Comparison of ENCODE assay signal across 8 cellular contexts in genomic region chr5:139651863-139652787, GRCh38. TPM values are rescaled to one million over a fixed set of nuclear protein-coding genes. Genes with fewer than 3 reads are reported as not detected.
DNase-seq lines count a peak whose midpoint lies in the region; ATAC-seq and TF ChIP-seq lines count a peak whose summit lies in the region.

No MANE protein-coding gene starts in this region.

- TF ChIP-seq CTCF in KMS-11 (conservative IDR thresholded peaks at IDR 0.05; ENCODE audit: low read depth, low read length): no peak
- TF ChIP-seq CTCF in activated B cell treated with CpG ODN at 0.5 μM for 24 hours (IDR thresholded peaks at IDR 0.05): no peak
- peak in 4 of 56 donors; percentile 20 to 32 (median 26) for TF ChIP-seq CTCF in dorsolateral prefrontal cortex (IDR thresholded peaks at IDR 0.05 in 54 of 56, conservative IDR thresholded peaks at IDR 0.05 in 2 of 56; ENCODE audit: low read depth in 1 of 56, partially characterized antibody in 56 of 56)
- TF ChIP-seq CTCF in left lung (IDR thresholded peaks at IDR 0.05): no peak

- peaks cover 44% of the 10 kb centered on the region; the same call in 1 of the 2 replicates for H4K20me1 ChIP-seq in KMS-11 (ENCODE audit: insufficient read depth)

- intact Hi-C loops in activated B cell treated with CpG ODN at 0.5 μM for 24 hours (cut with micrococcal nuclease): loop anchor here (2.0 kb wide), 1 partner anchor 95 kb away; no protein-coding TSS in a partner anchor
- intact Hi-C loops in dorsolateral prefrontal cortex (cut with DNase I): loop anchor here in 1 of 2 donors (2.0 kb wide), 2 partner anchors 15 to 25 kb away; no protein-coding TSS in a partner anchor
- intact Hi-C loops in left lung (cut with DNase I): no loop called here

- DNase-seq in GM04503 (ENCODE audit: low read depth) (peak; percentile 65), activated B cell treated with CpG ODN at 0.5 μM for 24 hours (peak; percentile 91), dorsolateral prefrontal cortex (peak; percentile 81 to 97 (median 94)), left lung (peak; percentile 87 to 88)
- DNase-seq in stimulated activated CD4-positive, alpha-beta T cell treated with anti-CD3 and anti-CD28 coated beads, Interleukin-4, amount 100 ng/mL, for 1 hour: peak; percentile 57

- H3K27me3 Mint-ChIP-seq in activated B cell treated with CpG ODN at 0.5 μM for 24 hours: no peaks in the 10 kb centered on the region

- H3K9me3 ChIP-seq in left lung: no peaks in the 10 kb centered on the region

- ATAC-seq in GM21786 (IDR thresholded peaks at IDR 0.05; ENCODE audit: unreplicated experiment) (peak; percentile 36), activated B cell treated with CpG ODN at 0.5 μM for 24 hours (ENCODE audit: low read depth) (peak; percentile 56), left lung (peak; percentile 54), HG03139 (IDR thresholded peaks at IDR 0.05; ENCODE audit: unreplicated experiment) (no peak)

- H3K4me2 ChIP-seq in KMS-11: peak overlapping the region; percentile 88

- H3K4me1 ChIP-seq in KMS-11 (ENCODE audit: low read depth, poor library complexity, severe bottlenecking) (peaks cover 60% of the 10 kb centered on the region), left lung (peaks cover 45 to 92% of the 10 kb centered on the region in 2 donors)

- peak overlapping the region; percentile 85 for H3K27ac Mint-ChIP-seq in activated B cell treated with CpG ODN at 0.5 μM for 24 hours

- peaks cover 17% of the 10 kb centered on the region for H3K36me3 Mint-ChIP-seq in activated B cell treated with CpG ODN at 0.5 μM for 24 hours (ENCODE audit: low read depth)

- no peaks in the 10 kb centered on the region for H3K9me3 Mint-ChIP-seq in activated B cell treated with CpG ODN at 0.5 μM for 24 hours

- H3K27ac ChIP-seq in KMS-11: peak overlapping the region; percentile 69; the same call in 1 of the 2 replicates
- peak overlapping the region; percentile 90 to 100 (median 99) for H3K27ac ChIP-seq in dorsolateral prefrontal cortex
- peak overlapping the region; percentile 38 to 87 for H3K27ac ChIP-seq in left lung

- H3K4me3 ChIP-seq in KMS-11 (IDR thresholded peaks at IDR 0.05; ENCODE audit: insufficient read depth, low read depth, low read length) (no peak overlapping the region), dorsolateral prefrontal cortex (peak overlapping the region; percentile 16 to 99 (median 94)), left lung (no peak overlapping the region)

- H2AFZ ChIP-seq in KMS-11 (ENCODE audit: low read depth): no peak overlapping the region

- H3K36me3 ChIP-seq in KMS-11 (ENCODE audit: insufficient read depth): no peaks in the 10 kb centered on the region
- H3K36me3 ChIP-seq in left lung: no peaks in the 10 kb centered on the region

- peaks cover 84% of the 10 kb centered on the region for H3K79me2 ChIP-seq in KMS-11 (ENCODE audit: insufficient read depth, low read depth)

- H3K4me1 Mint-ChIP-seq in activated B cell treated with CpG ODN at 0.5 μM for 24 hours: peaks cover 76% of the 10 kb centered on the region

- H3K27me3 ChIP-seq in KMS-11 (ENCODE audit: insufficient read depth, low read depth) (no peaks in the 10 kb centered on the region), dorsolateral prefrontal cortex (no peaks in the 10 kb centered on the region), left lung (peaks cover 0 to 58% of the 10 kb centered on the region in 2 donors)

- POLR2A ChIA-PET in activated B cell treated with CpG ODN at 0.5 μM for 24 hours (lab: Charles Lee): interaction anchor here (0.6 to 16.5 kb wide), 23 partner anchors 8 to 1901 kb away, joined by 3 to 772 read pairs (median 5); partner anchors contain the start of gene UBE2D2

- no peak overlapping the region for H3K9ac ChIP-seq in KMS-11

- peak overlapping the region; percentile 98 for H3K4me3 Mint-ChIP-seq in activated B cell treated with CpG ODN at 0.5 μM for 24 hours

- CTCF ChIA-PET in activated B cell treated with CpG ODN at 0.5 μM for 24 hours (lab: Charles Lee): interaction anchor here (1.0 to 9.8 kb wide), 7 partner anchors 8 to 113 kb away, joined by 4 to 169 read pairs (median 11); no protein-coding TSS in a partner anchor

RNA-seq across cellular contexts. Expression of gene CXXC5, which starts 4.0 kb away (rescaled TPM):
- total RNA-seq in activated B cell treated with CpG ODN at 0.5 μM for 24 hours (94.9 and 115 TPM in 2 replicates), dorsolateral prefrontal cortex (100 to 1,000 TPM in 83 of 120 experiments, 10 to 100 TPM in 37; 79.1 to 229 (median 108) TPM), left lung (10 to 100 TPM; 24.5 to 29.6 TPM)

Comparison
In these comparisons a context has a peak if more than half of its experiments do, and no peak if none do; other contexts are left out.
1. H3K4me3 ChIP-seq: peak in dorsolateral prefrontal cortex (59 of 59); none in KMS-11 (single experiment) and left lung (0 of 2).
2. Peak in every context shown above with its lines, with median percentiles within 50 percentile points of each other: DNase-seq and H3K27ac ChIP-seq.